Comparison of ENCODE assay signal across 21 cellular contexts in the genomic region with DNA sequence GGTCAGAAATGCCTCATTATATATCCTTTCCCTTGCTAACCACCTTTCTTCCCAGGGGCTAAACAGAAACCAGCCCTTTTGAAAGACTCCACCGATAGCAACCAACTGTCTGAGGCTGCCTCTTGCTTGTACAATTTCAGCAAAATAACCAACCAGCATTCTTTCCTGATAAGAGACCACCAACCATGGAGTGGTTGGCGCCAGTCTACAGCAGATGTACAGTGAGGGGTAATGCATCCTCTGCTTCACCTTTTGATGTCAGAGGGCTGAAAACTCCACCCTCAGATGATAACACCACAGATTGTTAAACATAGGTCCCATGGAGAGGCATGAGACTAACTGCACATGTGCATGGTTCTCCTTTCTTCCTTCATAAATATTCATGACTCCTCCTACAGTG. TPM values are rescaled to one million over a fixed set of nuclear protein-coding genes. Genes with fewer than 3 reads are reported as not detected.
DNase-seq lines count a peak whose midpoint lies in the region; ATAC-seq and TF ChIP-seq lines count a peak whose summit lies in the region.
"Had no signal": no experiment of that assay in that cellular context is flagged by ENCODE, and none has a peak within 500 bp of the region (broad histone marks: within the 10 kb centered on the region; RNA-seq: fewer than 3 reads in every experiment).

No MANE protein-coding gene starts in this region.

- H3K27me3 ChIP-seq in dorsolateral prefrontal cortex (no peaks in the 10 kb centered on the region), mesendoderm (ENCODE audit: insufficient read depth, low read length, poor library complexity) (no peaks in the 10 kb centered on the region)
- H3K27me3 ChIP-seq: BLaER1 treated with 17β-estradiol and CSF1 and Interleukin-3, amounts not matched to agents 10 nM and 100 nM had no signal

- WGBS in mesendoderm (ENCODE audit: extremely low coverage, insufficient coverage, low lambda C conversion rate): no CpG with 5 or more reads among the region's 2 CpGs

- POLR2A ChIA-PET in WTC11 (lab: Charles Lee): no interaction called here

- ATAC-seq in WTC11: no peak
- no peak for ATAC-seq in HG03521 (IDR thresholded peaks at IDR 0.05; ENCODE audit: unreplicated experiment)
- ATAC-seq in HG03159 (IDR thresholded peaks at IDR 0.05; ENCODE audit: unreplicated experiment): no peak
- ATAC-seq: A549; CD8-positive, alpha-beta T cell; GM12878 had no signal

- no peaks in the 10 kb centered on the region for H3K9me3 Mint-ChIP-seq in WTC11

- no peak overlapping the region for H3K4ac ChIP-seq in mesendoderm (ENCODE audit: low read depth, low read length)

- H3K4me1 Mint-ChIP-seq in WTC11: peaks cover 91% of the 10 kb centered on the region
- H3K4me1 Mint-ChIP-seq: B cell had no signal

- no peak overlapping the region for H3K9ac ChIP-seq in mesendoderm (ENCODE audit: low read length)
- H3K9ac ChIP-seq: BLaER1 treated with 17β-estradiol and CSF1 and Interleukin-3, amounts not matched to agents 10 nM and 100 nM had no signal

- H3K27me3 Mint-ChIP-seq in WTC11 (ENCODE audit: low read depth): no peaks in the 10 kb centered on the region
- H3K27me3 Mint-ChIP-seq: B cell; CD4-positive, alpha-beta T cell had no signal

- no peak overlapping the region for H2BK15ac ChIP-seq in mesendoderm (replicated peaks; ENCODE audit: low read depth)

- TF ChIP-seq CTCF in WTC11 (IDR thresholded peaks at IDR 0.05) (no peak), dorsolateral prefrontal cortex (IDR thresholded peaks at IDR 0.05 in 54 of 56, conservative IDR thresholded peaks at IDR 0.05 in 2 of 56; ENCODE audit: low read depth in 1 of 56, partially characterized antibody in 56 of 56) (no peak)

- H2BK120ac ChIP-seq in mesendoderm (ENCODE audit: low read depth, low read length): no peak overlapping the region

- no peak overlapping the region for H3K4me3 Mint-ChIP-seq in WTC11
- H3K4me3 Mint-ChIP-seq: B cell; CD4-positive, alpha-beta T cell; CD8-positive, alpha-beta T cell had no signal

- peak overlapping the region; percentile 64 for H3K18ac ChIP-seq in mesendoderm (ENCODE audit: low read length)

- no peaks in the 10 kb centered on the region for H3K36me3 ChIP-seq in mesendoderm (ENCODE audit: control insufficient read depth, insufficient read depth, low read length)
- H3K36me3 ChIP-seq: BLaER1 treated with 17β-estradiol and CSF1 and Interleukin-3, amounts not matched to agents 10 nM and 100 nM had no signal

- H2AK5ac ChIP-seq in mesendoderm (ENCODE audit: low read length): no peak overlapping the region

- no peak overlapping the region for H4K8ac ChIP-seq in mesendoderm (ENCODE audit: low read depth, low read length)

- no peak overlapping the region for H2BK5ac ChIP-seq in mesendoderm (ENCODE audit: low read length)

- H3K79me2 ChIP-seq in mesendoderm (ENCODE audit: control insufficient read depth, insufficient read depth, low read length): peaks cover 37% of the 10 kb centered on the region

- no peak overlapping the region for H3K56ac ChIP-seq in mesendoderm (ENCODE audit: low read length)

- H3K4me1 ChIP-seq in mesendoderm (ENCODE audit: control insufficient read depth, low read depth, low read length): peaks cover 23% of the 10 kb centered on the region
- H3K4me1 ChIP-seq: BLaER1 treated with 17β-estradiol and CSF1 and Interleukin-3, amounts not matched to agents 10 nM and 100 nM; Caco-2 had no signal

- peaks cover 4% of the 10 kb centered on the region for H3K36me3 Mint-ChIP-seq in WTC11
- H3K36me3 Mint-ChIP-seq: CD8-positive, alpha-beta T cell had no signal

- H3K27ac ChIP-seq in dorsolateral prefrontal cortex: peak overlapping the region in 37 of 59 donors; percentile 2 to 77 (median 47)
- H3K27ac ChIP-seq in mesendoderm (ENCODE audit: low read depth, low read length): no peak overlapping the region
- H3K27ac ChIP-seq: 22Rv1; A549; BLaER1 treated with 17β-estradiol and CSF1 and Interleukin-3, amounts not matched to agents 10 nM and 100 nM; C4-2B had no signal

- H3K27ac Mint-ChIP-seq in WTC11: peak overlapping the region; percentile 19; the same call in 1 of the 2 replicates
- H3K27ac Mint-ChIP-seq: B cell; CD4-positive, alpha-beta T cell; CD8-positive, alpha-beta T cell had no signal

- intact Hi-C loops in dorsolateral prefrontal cortex (cut with DNase I): loop anchor here in 1 of 2 donors (5.0 kb wide), 1 partner anchor 48 kb away; a partner anchor contains a TSS

- CTCF ChIA-PET in WTC11 (lab: Charles Lee): no interaction called here

- no peak overlapping the region for H3K23ac ChIP-seq in mesendoderm (ENCODE audit: low read length)

- no peak overlapping the region for H4K5ac ChIP-seq in mesendoderm (ENCODE audit: low read length)

- DNase-seq in DMS 273 (lab: John Stamatoyannopoulos, UW; ENCODE audit: unreplicated experiment): peak; percentile 2
- DNase-seq in DMS 273 treated with DMSO at 0.1 percent for 48 hours (lab: John Stamatoyannopoulos, UW): no peak
- DNase-seq in WTC11 (ENCODE audit: low spot score): no peak
- DNase-seq in dorsolateral prefrontal cortex: no peak
- no peak for DNase-seq in mesendoderm
- DNase-seq in SKM-1 (lab: John Stamatoyannopoulos, UW; ENCODE audit: unreplicated experiment): no peak
- DNase-seq: AML-193; Caco-2; Calu3; CD4-positive, alpha-beta T cell; CD8-positive, alpha-beta T cell; DMS79 treated with DMSO at 0.1 percent for 48 hours had no signal

- H3K4me3 ChIP-seq in dorsolateral prefrontal cortex (no peak overlapping the region), mesendoderm (ENCODE audit: low read length) (no peak overlapping the region)
- H3K4me3 ChIP-seq: A549; BLaER1 treated with 17β-estradiol and CSF1 and Interleukin-3, amounts not matched to agents 10 nM and 100 nM; GM12878 had no signal

- peaks cover 8% of the 10 kb centered on the region for H3K79me1 ChIP-seq in mesendoderm (ENCODE audit: low read length)

- no peak overlapping the region for H3K4me2 ChIP-seq in mesendoderm (ENCODE audit: low read length)
- H3K4me2 ChIP-seq: A549; BLaER1 treated with 17β-estradiol and CSF1 and Interleukin-3, amounts not matched to agents 10 nM and 100 nM had no signal

TF ChIP-seq in WTC11, 78 proteins besides CTCF, POLR2A, EP300 and RAD21 (continues in another document):
- no peak for TF ChIP-seq ZNF263 (CRISPR knock-in tag; IDR thresholded peaks at IDR 0.05; ENCODE audit: low read depth)
- no peak for TF ChIP-seq RORB (CRISPR knock-in tag; IDR thresholded peaks at IDR 0.05)
- TF ChIP-seq ZBTB21 (CRISPR knock-in tag; IDR thresholded peaks at IDR 0.05; ENCODE audit: borderline replicate concordance): no peak
- TF ChIP-seq, protein P1, sequence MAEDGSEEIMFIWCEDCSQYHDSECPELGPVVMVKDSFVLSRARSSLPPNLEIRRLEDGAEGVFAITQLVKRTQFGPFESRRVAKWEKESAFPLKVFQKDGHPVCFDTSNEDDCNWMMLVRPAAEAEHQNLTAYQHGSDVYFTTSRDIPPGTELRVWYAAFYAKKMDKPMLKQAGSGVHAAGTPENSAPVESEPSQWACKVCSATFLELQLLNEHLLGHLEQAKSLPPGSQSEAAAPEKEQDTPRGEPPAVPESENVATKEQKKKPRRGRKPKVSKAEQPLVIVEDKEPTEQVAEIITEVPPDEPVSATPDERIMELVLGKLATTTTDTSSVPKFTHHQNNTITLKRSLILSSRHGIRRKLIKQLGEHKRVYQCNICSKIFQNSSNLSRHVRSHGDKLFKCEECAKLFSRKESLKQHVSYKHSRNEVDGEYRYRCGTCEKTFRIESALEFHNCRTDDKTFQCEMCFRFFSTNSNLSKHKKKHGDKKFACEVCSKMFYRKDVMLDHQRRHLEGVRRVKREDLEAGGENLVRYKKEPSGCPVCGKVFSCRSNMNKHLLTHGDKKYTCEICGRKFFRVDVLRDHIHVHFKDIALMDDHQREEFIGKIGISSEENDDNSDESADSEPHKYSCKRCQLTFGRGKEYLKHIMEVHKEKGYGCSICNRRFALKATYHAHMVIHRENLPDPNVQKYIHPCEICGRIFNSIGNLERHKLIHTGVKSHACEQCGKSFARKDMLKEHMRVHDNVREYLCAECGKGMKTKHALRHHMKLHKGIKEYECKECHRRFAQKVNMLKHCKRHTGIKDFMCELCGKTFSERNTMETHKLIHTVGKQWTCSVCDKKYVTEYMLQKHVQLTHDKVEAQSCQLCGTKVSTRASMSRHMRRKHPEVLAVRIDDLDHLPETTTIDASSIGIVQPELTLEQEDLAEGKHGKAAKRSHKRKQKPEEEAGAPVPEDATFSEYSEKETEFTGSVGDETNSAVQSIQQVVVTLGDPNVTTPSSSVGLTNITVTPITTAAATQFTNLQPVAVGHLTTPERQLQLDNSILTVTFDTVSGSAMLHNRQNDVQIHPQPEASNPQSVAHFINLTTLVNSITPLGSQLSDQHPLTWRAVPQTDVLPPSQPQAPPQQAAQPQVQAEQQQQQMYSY (CRISPR knock-in tag; IDR thresholded peaks at IDR 0.05): no peak
- no peak for TF ChIP-seq FOXP1 (CRISPR knock-in tag; IDR thresholded peaks at IDR 0.05; ENCODE audit: borderline replicate concordance)
- TF ChIP-seq ZNF396 (CRISPR knock-in tag; IDR thresholded peaks at IDR 0.05; ENCODE audit: borderline replicate concordance): no peak
- TF ChIP-seq GABPB1 (CRISPR knock-in tag; IDR thresholded peaks at IDR 0.05): no peak
- no peak for TF ChIP-seq NR2C2 (CRISPR knock-in tag; IDR thresholded peaks at IDR 0.05)
- TF ChIP-seq ZNF423 (CRISPR knock-in tag; IDR thresholded peaks at IDR 0.05): no peak
- TF ChIP-seq, protein P2, sequence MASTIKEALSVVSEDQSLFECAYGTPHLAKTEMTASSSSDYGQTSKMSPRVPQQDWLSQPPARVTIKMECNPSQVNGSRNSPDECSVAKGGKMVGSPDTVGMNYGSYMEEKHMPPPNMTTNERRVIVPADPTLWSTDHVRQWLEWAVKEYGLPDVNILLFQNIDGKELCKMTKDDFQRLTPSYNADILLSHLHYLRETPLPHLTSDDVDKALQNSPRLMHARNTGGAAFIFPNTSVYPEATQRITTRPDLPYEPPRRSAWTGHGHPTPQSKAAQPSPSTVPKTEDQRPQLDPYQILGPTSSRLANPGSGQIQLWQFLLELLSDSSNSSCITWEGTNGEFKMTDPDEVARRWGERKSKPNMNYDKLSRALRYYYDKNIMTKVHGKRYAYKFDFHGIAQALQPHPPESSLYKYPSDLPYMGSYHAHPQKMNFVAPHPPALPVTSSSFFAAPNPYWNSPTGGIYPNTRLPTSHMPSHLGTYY (CRISPR knock-in tag; IDR thresholded peaks at IDR 0.05): no peak
- TF ChIP-seq, protein P3, sequence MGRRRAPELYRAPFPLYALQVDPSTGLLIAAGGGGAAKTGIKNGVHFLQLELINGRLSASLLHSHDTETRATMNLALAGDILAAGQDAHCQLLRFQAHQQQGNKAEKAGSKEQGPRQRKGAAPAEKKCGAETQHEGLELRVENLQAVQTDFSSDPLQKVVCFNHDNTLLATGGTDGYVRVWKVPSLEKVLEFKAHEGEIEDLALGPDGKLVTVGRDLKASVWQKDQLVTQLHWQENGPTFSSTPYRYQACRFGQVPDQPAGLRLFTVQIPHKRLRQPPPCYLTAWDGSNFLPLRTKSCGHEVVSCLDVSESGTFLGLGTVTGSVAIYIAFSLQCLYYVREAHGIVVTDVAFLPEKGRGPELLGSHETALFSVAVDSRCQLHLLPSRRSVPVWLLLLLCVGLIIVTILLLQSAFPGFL (CRISPR knock-in tag; IDR thresholded peaks at IDR 0.05; ENCODE audit: borderline replicate concordance): no peak

RNA-seq across cellular contexts. Expression of a gene that starts 48.5 kb away (rescaled TPM):
- 168 to 203 TPM (median 172 TPM) in 3 replicates for total RNA-seq in WTC11 (2021)
- 100 to 1,000 TPM in 109 of 120 experiments, 10 to 100 TPM in 11; 40.9 to 241 (median 150) TPM for total RNA-seq in dorsolateral prefrontal cortex
- polyA plus RNA-seq in mesendoderm (2013, experiment 1 of 2): 125 TPM
- 127 TPM for polyA plus RNA-seq in mesendoderm (2013, experiment 2 of 2)
- total RNA-seq: A172; B cell; Caco-2; Calu3; CD4-positive, alpha-beta T cell had no signal
